In genomic region chr7:76393116-76394031, GRCh38 we compare ENCODE assay signal across 8 cellular contexts. TPM values are rescaled to one million over a fixed set of nuclear protein-coding genes. Genes with fewer than 3 reads are reported as not detected.
DNase-seq lines count a peak whose midpoint lies in the region; ATAC-seq and TF ChIP-seq lines count a peak whose summit lies in the region.

No MANE protein-coding gene starts in this region.

- ATAC-seq in GM21786 (IDR thresholded peaks at IDR 0.05; ENCODE audit: unreplicated experiment): peak; percentile 80
- ATAC-seq in stimulated activated naive CD8-positive, alpha-beta T cell treated with anti-CD3 and anti-CD28 coated beads, Interleukin-15, Interleukin-2, amounts not matched to agents 100 U/mL and 50 U/mL, for 24 hours: peak; percentile 84

- H4K20me1 ChIP-seq in DOHH2 (ENCODE audit: control insufficient read depth, insufficient read depth, low read depth, low read length): no peaks in the 10 kb centered on the region

- H3K9me2 ChIP-seq in DOHH2 (replicated peaks; ENCODE audit: control insufficient read depth, low read length): no peaks in the 10 kb centered on the region

- peaks cover 18% of the 10 kb centered on the region for H3K4me1 Mint-ChIP-seq in nephron

- no peaks in the 10 kb centered on the region for H3K9me3 Mint-ChIP-seq in nephron

- H3K4me1 ChIP-seq in DOHH2 (ENCODE audit: control insufficient read depth, low read length) (peaks cover 41% of the 10 kb centered on the region), Peyer's patch (peaks cover 0 to 22% (median 7%) of the 10 kb centered on the region in 4 donors)

- DNase-seq in KG1 (lab: John Stamatoyannopoulos, UW) (peak; percentile 85), Peyer's patch (peak; percentile 92 to 97 (median 96)), fibroblast of peridontal ligament (ENCODE audit: extremely low read depth) (peak; percentile 77)
- peak; percentile 75 to 88 for DNase-seq in activated T-helper 1 cell treated with anti-CD3 and anti-CD28 coated beads, Interleukin-2, amount 50 U/mL, for 16 hours (ENCODE audit: low read depth in 1 of 2, low spot score in 1 of 2)
- peak; percentile 96 for DNase-seq in stimulated activated naive CD8-positive, alpha-beta T cell treated with anti-CD3 and anti-CD28 coated beads, Interleukin-15, Interleukin-2, amounts not matched to agents 100 U/mL and 50 U/mL, for 24 hours

- H3K4me3 ChIP-seq in DOHH2 (ENCODE audit: low read length) (peak overlapping the region; percentile 89), Peyer's patch (peak overlapping the region; percentile 65 to 82 (median 68))

- TF ChIP-seq POLR2A in Peyer's patch (IDR thresholded peaks at IDR 0.05): peak; percentile 55 to 78

- no peaks in the 10 kb centered on the region for H3K36me3 Mint-ChIP-seq in nephron (ENCODE audit: low read depth)

- H3K27me3 Mint-ChIP-seq in nephron (ENCODE audit: low read depth): peaks cover 6% of the 10 kb centered on the region

- H3K27me3 ChIP-seq in DOHH2 (ENCODE audit: control insufficient read depth, low read length) (0 out of 2 replicates have a peak, but pooled peaks cover 4% of the 10 kb centered on the region), Peyer's patch (no peaks in the 10 kb centered on the region)

- H3F3A ChIP-seq in DOHH2 (ENCODE audit: control insufficient read depth, insufficient read depth): peaks cover 5% of the 10 kb centered on the region; the same call in 1 of the 2 replicates

- H3K27ac ChIP-seq in DOHH2 (ENCODE audit: low read depth, low read length): no peak overlapping the region
- peak overlapping the region; percentile 84 to 89 (median 85) for H3K27ac ChIP-seq in Peyer's patch

- no peak for TF ChIP-seq CTCF in DOHH2 (IDR thresholded peaks at IDR 0.05; ENCODE audit: low read depth, low read length, poor library complexity, severe bottlenecking)
- TF ChIP-seq CTCF in Peyer's patch (IDR thresholded peaks at IDR 0.05): peak in 1 of 6 experiments; percentile 23
- no peak for TF ChIP-seq CTCF in nephron (IDR thresholded peaks at IDR 0.05; ENCODE audit: unreplicated experiment in 3 of 3)

- no peaks in the 10 kb centered on the region for H3K79me2 ChIP-seq in DOHH2 (ENCODE audit: control insufficient read depth, low read length)

- H3K4me2 ChIP-seq in DOHH2 (ENCODE audit: low read length): peak overlapping the region; percentile 99

- H3K9me3 ChIP-seq in DOHH2 (ENCODE audit: control insufficient read depth, insufficient read depth, low read length): no peaks in the 10 kb centered on the region
- no peaks in the 10 kb centered on the region for H3K9me3 ChIP-seq in Peyer's patch

- peak overlapping the region; percentile 85 to 90 (median 90) for H3K4me3 Mint-ChIP-seq in nephron

- peak overlapping the region; percentile 82 to 93 (median 93) for H3K27ac Mint-ChIP-seq in nephron

- H3K36me3 ChIP-seq in DOHH2 (ENCODE audit: control insufficient read depth, low read length): no peaks in the 10 kb centered on the region
- H3K36me3 ChIP-seq in Peyer's patch: no peaks in the 10 kb centered on the region

RNA-seq across cellular contexts. Expression of gene SSC4D, which starts 16.1 kb away (rescaled TPM):
- total RNA-seq in Peyer's patch: 1 to 10 TPM in 1 of 4 donors, not detected in 3; 2.8 TPM

RNA-seq across cellular contexts. Expression of gene ZP3, which starts 31.4 kb away (rescaled TPM):
- 1 to 10 TPM in 3 of 4 donors, not detected in 1; 2.8 to 4.3 (median 3.3) TPM for total RNA-seq in Peyer's patch

RNA-seq across cellular contexts. Expression of gene YWHAG, which starts 34.6 kb away (rescaled TPM):
- total RNA-seq in Peyer's patch: 10 to 100 TPM; 40.5 to 74.3 (median 53.6) TPM
